In the genomic region with DNA sequence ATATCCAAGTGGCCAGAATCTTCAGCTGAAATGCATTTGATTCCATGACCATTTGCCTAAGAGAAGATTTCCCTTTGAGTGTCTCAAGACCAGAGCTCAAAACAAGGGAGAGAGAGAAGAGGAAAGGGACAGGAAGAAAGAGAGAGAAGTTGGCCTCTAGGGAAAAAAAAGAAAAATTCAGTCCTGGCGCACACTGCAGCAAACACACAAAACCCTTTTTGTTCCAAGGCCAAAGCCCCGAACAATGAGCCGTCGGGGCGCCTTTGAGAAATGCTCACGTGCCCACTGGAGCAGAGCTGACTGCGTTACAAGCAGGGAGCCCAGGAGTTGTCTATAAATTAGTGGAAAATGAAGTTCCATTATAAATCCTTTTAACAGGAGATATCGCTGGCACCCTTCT, we compare ENCODE assay signal across 1 cellular context.
TF ChIP-seq lines count a peak whose summit lies in the region.

No MANE protein-coding gene starts in this region.

TF ChIP-seq in GM23338, 12 proteins besides CTCF, POLR2A, EP300 and RAD21 (continued from another document):
- TF ChIP-seq, protein P1, sequence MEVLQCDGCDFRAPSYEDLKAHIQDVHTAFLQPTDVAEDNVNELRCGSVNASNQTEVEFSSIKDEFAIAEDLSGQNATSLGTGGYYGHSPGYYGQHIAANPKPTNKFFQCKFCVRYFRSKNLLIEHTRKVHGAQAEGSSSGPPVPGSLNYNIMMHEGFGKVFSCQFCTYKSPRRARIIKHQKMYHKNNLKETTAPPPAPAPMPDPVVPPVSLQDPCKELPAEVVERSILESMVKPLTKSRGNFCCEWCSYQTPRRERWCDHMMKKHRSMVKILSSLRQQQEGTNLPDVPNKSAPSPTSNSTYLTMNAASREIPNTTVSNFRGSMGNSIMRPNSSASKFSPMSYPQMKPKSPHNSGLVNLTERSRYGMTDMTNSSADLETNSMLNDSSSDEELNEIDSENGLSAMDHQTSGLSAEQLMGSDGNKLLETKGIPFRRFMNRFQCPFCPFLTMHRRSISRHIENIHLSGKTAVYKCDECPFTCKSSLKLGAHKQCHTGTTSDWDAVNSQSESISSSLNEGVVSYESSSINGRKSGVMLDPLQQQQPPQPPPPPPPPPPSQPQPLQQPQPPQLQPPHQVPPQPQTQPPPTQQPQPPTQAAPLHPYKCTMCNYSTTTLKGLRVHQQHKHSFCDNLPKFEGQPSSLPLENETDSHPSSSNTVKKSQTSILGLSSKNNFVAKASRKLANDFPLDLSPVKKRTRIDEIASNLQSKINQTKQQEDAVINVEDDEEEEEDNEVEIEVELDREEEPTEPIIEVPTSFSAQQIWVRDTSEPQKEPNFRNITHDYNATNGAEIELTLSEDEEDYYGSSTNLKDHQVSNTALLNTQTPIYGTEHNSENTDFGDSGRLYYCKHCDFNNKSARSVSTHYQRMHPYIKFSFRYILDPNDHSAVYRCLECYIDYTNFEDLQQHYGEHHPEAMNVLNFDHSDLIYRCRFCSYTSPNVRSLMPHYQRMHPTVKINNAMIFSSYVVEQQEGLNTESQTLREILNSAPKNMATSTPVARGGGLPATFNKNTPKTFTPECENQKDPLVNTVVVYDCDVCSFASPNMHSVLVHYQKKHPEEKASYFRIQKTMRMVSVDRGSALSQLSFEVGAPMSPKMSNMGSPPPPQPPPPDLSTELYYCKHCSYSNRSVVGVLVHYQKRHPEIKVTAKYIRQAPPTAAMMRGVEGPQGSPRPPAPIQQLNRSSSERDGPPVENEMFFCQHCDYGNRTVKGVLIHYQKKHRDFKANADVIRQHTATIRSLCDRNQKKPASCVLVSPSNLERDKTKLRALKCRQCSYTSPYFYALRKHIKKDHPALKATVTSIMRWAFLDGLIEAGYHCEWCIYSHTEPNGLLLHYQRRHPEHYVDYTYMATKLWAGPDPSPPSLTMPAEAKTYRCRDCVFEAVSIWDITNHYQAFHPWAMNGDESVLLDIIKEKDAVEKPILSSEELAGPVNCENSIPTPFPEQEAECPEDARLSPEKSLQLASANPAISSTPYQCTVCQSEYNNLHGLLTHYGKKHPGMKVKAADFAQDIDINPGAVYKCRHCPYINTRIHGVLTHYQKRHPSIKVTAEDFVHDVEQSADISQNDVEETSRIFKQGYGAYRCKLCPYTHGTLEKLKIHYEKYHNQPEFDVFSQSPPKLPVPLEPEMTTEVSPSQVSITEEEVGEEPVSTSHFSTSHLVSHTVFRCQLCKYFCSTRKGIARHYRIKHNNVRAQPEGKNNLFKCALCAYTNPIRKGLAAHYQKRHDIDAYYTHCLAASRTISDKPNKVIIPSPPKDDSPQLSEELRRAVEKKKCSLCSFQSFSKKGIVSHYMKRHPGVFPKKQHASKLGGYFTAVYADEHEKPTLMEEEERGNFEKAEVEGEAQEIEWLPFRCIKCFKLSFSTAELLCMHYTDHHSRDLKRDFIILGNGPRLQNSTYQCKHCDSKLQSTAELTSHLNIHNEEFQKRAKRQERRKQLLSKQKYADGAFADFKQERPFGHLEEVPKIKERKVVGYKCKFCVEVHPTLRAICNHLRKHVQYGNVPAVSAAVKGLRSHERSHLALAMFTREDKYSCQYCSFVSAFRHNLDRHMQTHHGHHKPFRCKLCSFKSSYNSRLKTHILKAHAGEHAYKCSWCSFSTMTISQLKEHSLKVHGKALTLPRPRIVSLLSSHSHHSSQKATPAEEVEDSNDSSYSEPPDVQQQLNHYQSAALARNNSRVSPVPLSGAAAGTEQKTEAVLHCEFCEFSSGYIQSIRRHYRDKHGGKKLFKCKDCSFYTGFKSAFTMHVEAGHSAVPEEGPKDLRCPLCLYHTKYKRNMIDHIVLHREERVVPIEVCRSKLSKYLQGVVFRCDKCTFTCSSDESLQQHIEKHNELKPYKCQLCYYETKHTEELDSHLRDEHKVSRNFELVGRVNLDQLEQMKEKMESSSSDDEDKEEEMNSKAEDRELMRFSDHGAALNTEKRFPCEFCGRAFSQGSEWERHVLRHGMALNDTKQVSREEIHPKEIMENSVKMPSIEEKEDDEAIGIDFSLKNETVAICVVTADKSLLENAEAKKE (CRISPR knock-in tag; IDR thresholded peaks at IDR 0.05), result no peak
